ENCODE assay signal across 14 cellular contexts in genomic region chr1:10900691-10901090, GRCh38.
DNase-seq lines count a peak whose midpoint lies in the region; ATAC-seq, FAIRE-seq and TF ChIP-seq lines count a peak whose summit lies in the region.
"Had no signal": no experiment of that assay in that cellular context is flagged by ENCODE, and none has a peak within 500 bp of the region (broad histone marks: within the 10 kb centered on the region; RNA-seq: fewer than 3 reads in every experiment).

No MANE protein-coding gene starts in this region.

- FAIRE-seq in small intestine (lab: Jason Lieb, UNC) = no peak
- FAIRE-seq: GM18507 had no signal

- H3K9me3 ChIP-seq in HEK293 (ENCODE audit: control insufficient read depth, insufficient read depth, low read depth, low read length) (no peaks in the 10 kb centered on the region), Panc1 (ENCODE audit: control insufficient read depth, insufficient read depth, low read depth, low read length) (no peaks in the 10 kb centered on the region), hepatocyte (ENCODE audit: low read depth) (no peaks in the 10 kb centered on the region), small intestine (ENCODE audit: control insufficient read depth, low read depth) (no peaks in the 10 kb centered on the region), stomach (no peaks in the 10 kb centered on the region)

- DNase-seq in Panc1 (ENCODE audit: low read depth, low spot score) = no peak
- peak; percentile 60 for DNase-seq in hepatocyte (ENCODE audit: low spot score)
- DNase-seq in small intestine = peak; percentile 79
- no peak for DNase-seq in stomach
- DNase-seq: activated CD4-positive, alpha-beta T cell treated with anti-CD3 and anti-CD28 coated beads, Interleukin-2, amount 50 U/mL, for 48 hours; natural killer cell; NCI-H446; T-cell had no signal

- H3K36me3 ChIP-seq in HEK293 (ENCODE audit: control insufficient read depth in 2 of 2, insufficient read depth in 1 of 2, low read length in 2 of 2) (no peaks in the 10 kb centered on the region), Panc1 (ENCODE audit: control insufficient read depth, insufficient read depth, low read length) (no peaks in the 10 kb centered on the region), hepatocyte (replicated peaks; ENCODE audit: insufficient read depth, low read depth) (no peaks in the 10 kb centered on the region), small intestine (ENCODE audit: control insufficient read depth in 2 of 2, insufficient read depth in 2 of 2, low read length in 2 of 2) (no peaks in the 10 kb centered on the region), stomach (no peaks in the 10 kb centered on the region)

- CTCF ChIA-PET in HEK293 (lab: Yijun Ruan, JAX) (interaction anchor here (0.6 to 1.0 kb wide), 3 partner anchors 42 to 774 kb away, joined by 3 to 4 read pairs (median 3); no protein-coding TSS in a partner anchor), Panc1 (lab: Charles Lee) (no interaction called here)

- H3K4me1 ChIP-seq in HEK293 (ENCODE audit: control insufficient read depth, insufficient read depth, low read length) (peaks cover 3% of the 10 kb centered on the region; the same call in 1 of the 2 replicates), Panc1 (ENCODE audit: control insufficient read depth, insufficient read depth, low read length) (peaks cover 17% of the 10 kb centered on the region), hepatocyte (ENCODE audit: insufficient read depth) (peaks cover 18% of the 10 kb centered on the region), small intestine (ENCODE audit: control insufficient read depth in 2 of 2, insufficient read depth in 1 of 2, low read depth in 1 of 2, low read length in 1 of 2) (peaks cover 0 to 3% of the 10 kb centered on the region in 2 donors), stomach (peaks cover 0 to 14% (median 5%) of the 10 kb centered on the region in 4 donors)

- in situ Hi-C loops in Panc1 (cut with HindIII; ENCODE audit: low pct_unique_long_range_greater_than_20kb, low sequenced_read_pairs) = no loop called here

- BruUV-seq in Panc1 (replicated peaks; lab: Mats Ljungman, UMichigan) = no TSS peak

- no peaks in the 10 kb centered on the region for H3K27me3 ChIP-seq in Panc1 (ENCODE audit: control insufficient read depth, insufficient read depth, low read length)
- no peaks in the 10 kb centered on the region for H3K27me3 ChIP-seq in hepatocyte
- no peaks in the 10 kb centered on the region for H3K27me3 ChIP-seq in small intestine (ENCODE audit: control insufficient read depth in 2 of 2, insufficient read depth in 2 of 2, low read length in 2 of 2)
- peaks cover 0 to 45% (median 5%) of the 10 kb centered on the region in 3 donors for H3K27me3 ChIP-seq in stomach

- 61% methylated on average over 6 of the region's 6 CpGs for WGBS in hepatocyte (ENCODE audit: low lambda C conversion rate, missing lambda C conversion rate)
- 23 to 64% (median 30%) methylated on average over 6 of the region's 6 CpGs for WGBS in small intestine, 3 donors
- 26 to 59% (median 35%) methylated on average over 6 of the region's 6 CpGs for WGBS in stomach, 5 donors

- no peaks in the 10 kb centered on the region for H3K9me2 ChIP-seq in hepatocyte (replicated peaks; ENCODE audit: insufficient read depth)

- H3K79me2 ChIP-seq in hepatocyte = no peaks in the 10 kb centered on the region

- H4K20me1 ChIP-seq in hepatocyte (ENCODE audit: insufficient read depth, poor library complexity, severe bottlenecking) = no peaks in the 10 kb centered on the region

- POLR2A ChIA-PET in HEK293 (lab: Yijun Ruan, JAX) = no interaction called here
- POLR2A ChIA-PET in Panc1 (lab: Charles Lee) = no interaction called here

- H2AFZ ChIP-seq in hepatocyte = no peak overlapping the region

- TF ChIP-seq POLR2A in stomach (IDR thresholded peaks at IDR 0.05) = no peak

- TF ChIP-seq CTCF in HEK293 (tag by site-specific recombination; IDR thresholded peaks at IDR 0.05) (no peak), Panc1 (IDR thresholded peaks at IDR 0.05) (no peak), hepatocyte (IDR thresholded peaks at IDR 0.05; ENCODE audit: poor library complexity) (no peak), stomach (IDR thresholded peaks at IDR 0.05) (no peak)

- H3K4me3 ChIP-seq in HEK293 (ENCODE audit: low read depth, low read length) = no peak overlapping the region
- H3K4me3 ChIP-seq in Panc1 (ENCODE audit: low read depth in 2 of 2, low read length in 2 of 2) = peak overlapping the region in 1 of 2 experiments; percentile 11; a peak in 1 of 4 replicates
- no peak overlapping the region for H3K4me3 ChIP-seq in hepatocyte
- H3K4me3 ChIP-seq in small intestine (ENCODE audit: low read depth in 1 of 2, low read length in 2 of 2) = no peak overlapping the region
- peak overlapping the region in 1 of 4 donors; percentile 7 for H3K4me3 ChIP-seq in stomach
- H3K4me3 ChIP-seq: dorsolateral prefrontal cortex had no signal

- peak overlapping the region; percentile 70 for H3K4me2 ChIP-seq in hepatocyte
- H3K4me2 ChIP-seq: KMS-11 had no signal

- ATAC-seq in Panc1 = no peak
- no peak for ATAC-seq in GM18907 (IDR thresholded peaks at IDR 0.05; ENCODE audit: unreplicated experiment)
- no peak for ATAC-seq in HG03342 (IDR thresholded peaks at IDR 0.05; ENCODE audit: unreplicated experiment)
- ATAC-seq: natural killer cell, T-cell had no signal

- no peak overlapping the region for H3K27ac ChIP-seq in HEK293 (ENCODE audit: extremely low read depth, low read depth, low read length)
- peak overlapping the region; percentile 29; the same call in 1 of the 2 replicates for H3K27ac ChIP-seq in Panc1 (ENCODE audit: low read length)
- H3K27ac ChIP-seq in hepatocyte = peak overlapping the region; percentile 93
- no peak overlapping the region for H3K27ac ChIP-seq in small intestine (ENCODE audit: low read depth in 1 of 2, low read length in 1 of 2)
- peak overlapping the region in 1 of 5 donors; percentile 20 for H3K27ac ChIP-seq in stomach
- H3K27ac ChIP-seq: KMS-11 had no signal

- TF ChIP-seq EP300 in stomach (IDR thresholded peaks at IDR 0.05) = no peak

- intact Hi-C loops in Panc1 (cut with micrococcal nuclease; ENCODE audit: unreplicated experiment) (no loop called here), stomach (cut with DNase I; ENCODE audit: low total_unique reads) (no loop called here)

TF ChIP-seq in HEK293, 187 proteins besides CTCF, POLR2A, EP300 and RAD21:
- TF ChIP-seq HIC1 (tag by site-specific recombination; IDR thresholded peaks at IDR 0.05) (no peak), ZFHX2 (tag by site-specific recombination; conservative IDR thresholded peaks at IDR 0.05) (peak; percentile 48), ZNF398 (tag by site-specific recombination; IDR thresholded peaks at IDR 0.05) (0 out of 2 replicates have a peak, but pooled peaks have one; percentile 19)

Comparison
In these comparisons a context has a peak if more than half of its experiments do, and no peak if none do; other contexts are left out.
1. H3K27ac ChIP-seq: peak in Panc1 (single experiment) and hepatocyte (single experiment); none in HEK293 (single experiment) and small intestine (0 of 2).
2. DNase-seq: peak in hepatocyte (single experiment) and small intestine (single experiment); none in Panc1 (single experiment) and stomach (single experiment).